In genomic region chr14:75279739-75280447, GRCh38 we compare ENCODE assay signal across 8 cellular contexts. TPM values are rescaled to one million over a fixed set of nuclear protein-coding genes. Genes with fewer than 3 reads are reported as not detected.
DNase-seq lines count a peak whose midpoint lies in the region; ATAC-seq lines count a peak whose summit lies in the region.

No MANE protein-coding gene starts in this region.

- H3K27ac Mint-ChIP-seq in stimulated activated naive CD8-positive, alpha-beta T cell treated with anti-CD3 and anti-CD28 coated beads, Interleukin-15, amount 100 ng/mL, for 72 hours, result peak overlapping the region in 1 of 2 donors; percentile 99

- ATAC-seq in stimulated activated naive CD8-positive, alpha-beta T cell treated with anti-CD3 and anti-CD28 coated beads, Interleukin-15, amount 100 ng/mL, for 72 hours, result no peak
- ATAC-seq in GM21528 (IDR thresholded peaks at IDR 0.05; ENCODE audit: low FRiP score, unreplicated experiment), result no peak

- H3K9me3 Mint-ChIP-seq in stimulated activated naive CD8-positive, alpha-beta T cell treated with anti-CD3 and anti-CD28 coated beads, Interleukin-15, amount 100 ng/mL, for 72 hours, result no peaks in the 10 kb centered on the region

- DNase-seq in NCI-H526 treated with DMSO at 0.1 percent for 48 hours (lab: John Stamatoyannopoulos, UW) (peak; percentile 4), NCI-H526 (lab: John Stamatoyannopoulos, UW) (no peak), astrocyte of the hippocampus (ENCODE audit: low read depth, low spot score) (peak; percentile 60), islet precursor cell (peak; percentile 62), dermis blood vessel endothelial cell (no peak), HuH-7.5 (ENCODE audit: low spot score) (no peak)
- no peak for DNase-seq in stimulated activated naive CD8-positive, alpha-beta T cell treated with anti-CD3 and anti-CD28 coated beads, Interleukin-15, amount 100 ng/mL, for 72 hours

- H3K4me1 Mint-ChIP-seq in stimulated activated naive CD8-positive, alpha-beta T cell treated with anti-CD3 and anti-CD28 coated beads, Interleukin-15, amount 100 ng/mL, for 72 hours, result peaks cover 51% of the 10 kb centered on the region

- H3K27me3 Mint-ChIP-seq in stimulated activated naive CD8-positive, alpha-beta T cell treated with anti-CD3 and anti-CD28 coated beads, Interleukin-15, amount 100 ng/mL, for 72 hours, result peaks cover 46% of the 10 kb centered on the region

- peak overlapping the region; percentile 98 to 99 for H3K4me3 Mint-ChIP-seq in stimulated activated naive CD8-positive, alpha-beta T cell treated with anti-CD3 and anti-CD28 coated beads, Interleukin-15, amount 100 ng/mL, for 72 hours

RNA-seq across cellular contexts. Expression of gene FOS, which starts 1.3 kb away (rescaled TPM):
- total RNA-seq in dermis blood vessel endothelial cell, result 8.2 and 127 TPM in 2 replicates

Comparison
In these comparisons a context has a peak if more than half of its experiments do, and no peak if none do; other contexts are left out.
1. DNase-seq: peak in NCI-H526 treated with DMSO at 0.1 percent for 48 hours (single experiment), astrocyte of the hippocampus (single experiment) and islet precursor cell (single experiment); none in NCI-H526 (0 of 2), stimulated activated naive CD8-positive, alpha-beta T cell treated with anti-CD3 and anti-CD28 coated beads, Interleukin-15, amount 100 ng/mL, for 72 hours (0 of 2), dermis blood vessel endothelial cell (single experiment) and HuH-7.5 (single experiment).